1 cellular context compared by ENCODE assay signal in genomic region chr17:61409301-61410099, GRCh38.
TF ChIP-seq lines count a peak whose summit lies in the region.

No MANE protein-coding gene starts in this region.

TF ChIP-seq in GM12878, 131 proteins besides CTCF, POLR2A, EP300 and RAD21:
- TF ChIP-seq, protein P1, sequence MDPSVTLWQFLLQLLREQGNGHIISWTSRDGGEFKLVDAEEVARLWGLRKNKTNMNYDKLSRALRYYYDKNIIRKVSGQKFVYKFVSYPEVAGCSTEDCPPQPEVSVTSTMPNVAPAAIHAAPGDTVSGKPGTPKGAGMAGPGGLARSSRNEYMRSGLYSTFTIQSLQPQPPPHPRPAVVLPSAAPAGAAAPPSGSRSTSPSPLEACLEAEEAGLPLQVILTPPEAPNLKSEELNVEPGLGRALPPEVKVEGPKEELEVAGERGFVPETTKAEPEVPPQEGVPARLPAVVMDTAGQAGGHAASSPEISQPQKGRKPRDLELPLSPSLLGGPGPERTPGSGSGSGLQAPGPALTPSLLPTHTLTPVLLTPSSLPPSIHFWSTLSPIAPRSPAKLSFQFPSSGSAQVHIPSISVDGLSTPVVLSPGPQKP (IDR thresholded peaks at IDR 0.05; ENCODE audit: low read depth, low read length), result no peak
- TF ChIP-seq MXI1 (IDR thresholded peaks at IDR 0.05; ENCODE audit: low read depth, low read length) (no peak), BCL11A (IDR thresholded peaks at IDR 0.05; ENCODE audit: low read depth, low read length) (no peak), NFXL1 (IDR thresholded peaks at IDR 0.05; ENCODE audit: borderline replicate concordance) (peak; percentile 68; the same call in 1 of the 2 replicates), EZH2 (IDR thresholded peaks at IDR 0.05; ENCODE audit: borderline replicate concordance, control insufficient read depth, low read depth, low read length) (0 out of 2 replicates have a peak, but pooled peaks have one; percentile 43)
